In the genomic region with DNA sequence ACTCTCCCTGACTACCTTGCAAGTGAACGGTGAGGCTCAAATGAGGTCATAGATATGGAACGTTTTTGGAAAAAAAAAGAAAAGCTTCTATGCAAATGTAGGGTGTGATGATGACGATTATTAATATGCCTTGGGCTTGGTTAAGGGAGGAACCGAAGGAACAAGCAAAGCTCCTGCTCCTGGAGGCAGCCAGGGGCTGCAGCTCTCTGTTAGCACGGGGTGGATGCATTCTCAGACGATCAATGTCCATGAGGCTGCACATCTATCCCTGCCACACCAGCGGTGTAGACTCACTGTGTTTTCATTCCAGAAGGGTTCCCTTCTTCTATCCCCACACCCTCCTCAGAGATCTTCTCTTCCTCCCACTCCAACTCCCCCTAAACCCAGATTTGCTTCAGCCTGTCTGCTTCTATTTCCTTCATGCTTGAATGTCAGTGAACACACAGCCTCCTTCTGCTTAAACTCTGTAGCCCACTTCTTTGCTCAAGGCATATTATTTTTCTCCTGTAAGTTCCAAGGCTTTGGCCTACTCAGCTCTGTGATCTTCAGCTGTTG, we compare ENCODE assay signal across 1 cellular context.
A peak's percentile ranks its signal among the peaks of the same experiment; 100 is the strongest.
TF ChIP-seq lines count a peak whose summit lies in the region.

No MANE protein-coding gene starts in this region.

TF ChIP-seq in HepG2, 621 proteins besides CTCF, POLR2A, EP300 and RAD21:
- TF ChIP-seq CREB1 (IDR thresholded peaks at IDR 0.05), result 0 out of 2 replicates have a peak, but pooled peaks have one; percentile 9
- TF ChIP-seq CREB1 (CRISPR knock-in tag; IDR thresholded peaks at IDR 0.05), result no peak
- no peak for TF ChIP-seq KMT2B (CRISPR knock-in tag; IDR thresholded peaks at IDR 0.05)
